In the genomic region with DNA sequence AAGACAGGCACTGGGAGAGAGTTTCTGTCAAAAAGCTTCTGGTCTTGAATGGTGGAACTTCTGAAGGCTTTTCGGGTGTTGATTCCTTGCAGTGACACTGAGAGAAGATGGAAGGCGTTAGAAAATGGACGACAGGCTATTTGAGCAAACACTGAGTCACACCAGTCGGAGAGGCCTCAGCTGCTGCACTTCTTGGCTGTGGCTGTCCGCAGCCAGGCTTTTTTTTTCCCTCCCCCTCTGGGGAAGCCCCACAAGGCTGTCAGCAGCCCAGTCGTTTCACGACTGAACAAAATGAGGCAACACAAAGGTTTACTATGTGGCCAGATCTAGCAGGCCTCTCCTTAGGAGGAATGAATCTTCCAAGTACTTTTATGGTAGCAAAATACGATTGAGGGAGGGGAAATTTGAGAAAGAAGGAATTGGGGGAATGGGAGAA, we compare ENCODE assay signal across 8 cellular contexts. TPM values are rescaled to one million over a fixed set of nuclear protein-coding genes. Genes with fewer than 3 reads are reported as not detected.
DNase-seq lines count a peak whose midpoint lies in the region; ATAC-seq, FAIRE-seq and TF ChIP-seq lines count a peak whose summit lies in the region.

No MANE protein-coding gene starts in this region.

- H3K27ac Mint-ChIP-seq in CD4-positive, alpha-beta T cell = peak overlapping the region; percentile 60
- peak overlapping the region; percentile 77 to 98 (median 95) for H3K27ac Mint-ChIP-seq in brain

- H3K9me3 ChIP-seq in CD4-positive, alpha-beta T cell (ENCODE audit: control insufficient read depth, low read length) = no peaks in the 10 kb centered on the region
- H3K9me3 ChIP-seq in Panc1 (ENCODE audit: control insufficient read depth, insufficient read depth, low read depth, low read length) (no peaks in the 10 kb centered on the region), kidney (ENCODE audit: control insufficient read depth in 1 of 2, low read length in 2 of 2) (no peaks in the 10 kb centered on the region)

- no peaks in the 10 kb centered on the region for H3K27me3 ChIP-seq in CD4-positive, alpha-beta T cell (ENCODE audit: control insufficient read depth, insufficient read depth, low read length)
- H3K27me3 ChIP-seq in Panc1 (ENCODE audit: control insufficient read depth, insufficient read depth, low read length) = no peaks in the 10 kb centered on the region

- in situ Hi-C loops in Panc1 (cut with HindIII; ENCODE audit: low pct_unique_long_range_greater_than_20kb, low sequenced_read_pairs) = loop anchor here (10.0 kb wide), 1 partner anchor 186 kb away; a partner anchor contains a TSS

- CTCF ChIA-PET in CD4-positive, alpha-beta T cell (lab: Charles Lee) = interaction anchor here (0.7 to 0.9 kb wide), 2 partner anchors 9 to 12 kb away, joined by 3 to 4 read pairs; no protein-coding TSS in a partner anchor
- CTCF ChIA-PET in Panc1 (lab: Charles Lee) = no interaction called here

- H3K4me3 Mint-ChIP-seq in CD4-positive, alpha-beta T cell = no peak overlapping the region
- H3K4me3 Mint-ChIP-seq in brain = peak overlapping the region in 3 of 5 experiments; percentile 22 to 64 (median 34)

- H3K36me3 Mint-ChIP-seq in CD4-positive, alpha-beta T cell (ENCODE audit: low read depth) = peaks cover 63% of the 10 kb centered on the region
- H3K36me3 Mint-ChIP-seq in brain = peaks cover 58% of the 10 kb centered on the region

- H3K27ac ChIP-seq in CD4-positive, alpha-beta T cell (ENCODE audit: low read depth, low read length) = no peak overlapping the region
- H3K27ac ChIP-seq in Panc1 (ENCODE audit: low read length) (peak overlapping the region; percentile 65), kidney (ENCODE audit: low read depth in 2 of 2, low read length in 2 of 2) (peak overlapping the region; percentile 29 to 52)

- no peak overlapping the region for H3K4me3 ChIP-seq in Panc1 (ENCODE audit: low read depth in 2 of 2, low read length in 2 of 2)
- no peak overlapping the region for H3K4me3 ChIP-seq in kidney (ENCODE audit: low read length in 2 of 2)

- peak in 1 of 10 experiments; percentile 30 for DNase-seq in CD4-positive, alpha-beta T cell
- DNase-seq in Panc1 (ENCODE audit: low read depth, low spot score) (no peak), kidney (peak; percentile 92), NCI-H1436 (lab: John Stamatoyannopoulos, UW) (no peak), SKM-1 treated with dmso at 0.1 percent for 144 hours (lab: John Stamatoyannopoulos, UW; ENCODE audit: unreplicated experiment) (no peak)
- DNase-seq in stimulated activated CD4-positive, alpha-beta T cell treated with anti-CD3 and anti-CD28 coated beads, Interleukin-15, amount 100 ng/mL, for 48 hours (ENCODE audit: low read depth in 2 of 2) = peak; percentile 62

- no peak for TF ChIP-seq CTCF in CD4-positive, alpha-beta T cell (IDR thresholded peaks at IDR 0.05)
- TF ChIP-seq CTCF in Panc1 (IDR thresholded peaks at IDR 0.05) (no peak), brain (conservative IDR thresholded peaks at IDR 0.05) (no peak), kidney (IDR thresholded peaks at IDR 0.05; ENCODE audit: borderline replicate concordance, extremely low read depth, insufficient read depth) (no peak)

- BruUV-seq in Panc1 (replicated peaks; lab: Mats Ljungman, UMichigan) = no TSS peak

- peaks cover 58% of the 10 kb centered on the region for H3K4me1 Mint-ChIP-seq in CD4-positive, alpha-beta T cell (ENCODE audit: low read depth)
- H3K4me1 Mint-ChIP-seq in brain = peaks cover 45% of the 10 kb centered on the region

- H3K9ac ChIP-seq in kidney (ENCODE audit: low read length in 2 of 2) = no peak overlapping the region

- no peaks in the 10 kb centered on the region for H3K27me3 Mint-ChIP-seq in CD4-positive, alpha-beta T cell
- H3K27me3 Mint-ChIP-seq in brain = no peaks in the 10 kb centered on the region

- intact Hi-C loops in CD4-positive, alpha-beta T cell (cut with DNase I, micrococcal nuclease) = loop anchor here (5.0 to 10.0 kb wide), 6 partner anchors 46 to 249 kb away; a partner anchor contains a TSS
- intact Hi-C loops in Panc1 (cut with micrococcal nuclease; ENCODE audit: unreplicated experiment) = loop anchor here (5.0 to 10.0 kb wide), 2 partner anchors 66 to 189 kb away; no protein-coding TSS in a partner anchor
- intact Hi-C loops in kidney (cut with DNase I) = loop anchor here (10.0 kb wide), 1 partner anchor 196 kb away; no protein-coding TSS in a partner anchor

- no peak for ATAC-seq in CD4-positive, alpha-beta T cell (ENCODE audit: poor library complexity)
- peak; percentile 68 for ATAC-seq in GM21529 (IDR thresholded peaks at IDR 0.05; ENCODE audit: unreplicated experiment)
- peak; percentile 93 for ATAC-seq in Panc1

- POLR2A ChIA-PET in CD4-positive, alpha-beta T cell (lab: Charles Lee) = no interaction called here
- POLR2A ChIA-PET in Panc1 (lab: Charles Lee) = no interaction called here

- FAIRE-seq in kidney (lab: Jason Lieb, UNC) = no peak

- H3K36me3 ChIP-seq in Panc1 (ENCODE audit: control insufficient read depth, insufficient read depth, low read length) (peaks cover 13% of the 10 kb centered on the region), kidney (ENCODE audit: control insufficient read depth in 1 of 2, insufficient read depth in 2 of 2, low read length in 2 of 2) (peaks cover 33 to 35% of the 10 kb centered on the region in 2 donors)

- no peaks in the 10 kb centered on the region for H3K9me3 Mint-ChIP-seq in CD4-positive, alpha-beta T cell
- H3K9me3 Mint-ChIP-seq in brain = no peaks in the 10 kb centered on the region

- peaks cover 11% of the 10 kb centered on the region for H3K4me1 ChIP-seq in Panc1 (ENCODE audit: control insufficient read depth, insufficient read depth, low read length)
- H3K4me1 ChIP-seq in kidney (ENCODE audit: control insufficient read depth in 1 of 2, insufficient read depth in 1 of 2, low read depth in 1 of 2, low read length in 2 of 2) = peaks cover 12 to 13% of the 10 kb centered on the region in 2 donors

RNA-seq across cellular contexts. Expression of a gene that starts 25.9 kb away (rescaled TPM):
- under 1 TPM; 0.14 to 0.19 TPM for total RNA-seq in CD4-positive, alpha-beta T cell
- total RNA-seq in Panc1 (2021; ENCODE audit: unreplicated experiment) (0.95 TPM), kidney (0.38 TPM)
- 1.1 TPM for polyA plus RNA-seq in Panc1 (2012; ENCODE audit: insufficient read length)
- polyA plus RNA-seq in brain (ENCODE audit: insufficient read depth, low read depth, low replicate concordance) (2.7 TPM), kidney (ENCODE audit: insufficient read depth, low read depth, low replicate concordance) (0.77 TPM)

RNA-seq across cellular contexts. Expression of a gene that starts 35.2 kb away (rescaled TPM):
- not detected for total RNA-seq in CD4-positive, alpha-beta T cell
- total RNA-seq in Panc1 (2021; ENCODE audit: unreplicated experiment) (0.13 TPM), kidney (0.63 TPM)
- not detected for polyA plus RNA-seq in Panc1 (2012; ENCODE audit: insufficient read length)
- polyA plus RNA-seq in brain (ENCODE audit: insufficient read depth, low read depth, low replicate concordance) (2.2 TPM), kidney (ENCODE audit: insufficient read depth, low read depth, low replicate concordance) (1.1 TPM)

RNA-seq across cellular contexts. Expression of a gene that starts 43.7 kb away (rescaled TPM):
- total RNA-seq in CD4-positive, alpha-beta T cell = not detected
- not detected for total RNA-seq in Panc1 (2021; ENCODE audit: unreplicated experiment)
- 0.23 TPM for polyA plus RNA-seq in Panc1 (2012; ENCODE audit: insufficient read length)
- polyA plus RNA-seq in brain (ENCODE audit: insufficient read depth, low read depth, low replicate concordance) = 1.4 TPM
- total RNA-seq in kidney = 7.9 TPM
- polyA plus RNA-seq in kidney (ENCODE audit: insufficient read depth, low read depth, low replicate concordance) = 240 TPM

RNA-seq across cellular contexts. Expression of a gene that starts 51.6 kb away (rescaled TPM):
- 1 to 10 TPM; 8.5 to 8.8 TPM for total RNA-seq in CD4-positive, alpha-beta T cell
- total RNA-seq in Panc1 (2021; ENCODE audit: unreplicated experiment) (56.9 TPM), kidney (86.7 TPM)
- polyA plus RNA-seq in Panc1 (2012; ENCODE audit: insufficient read length) = 57.8 TPM
- polyA plus RNA-seq in brain (ENCODE audit: insufficient read depth, low read depth, low replicate concordance) (6.9 TPM), kidney (ENCODE audit: insufficient read depth, low read depth, low replicate concordance) (59.7 TPM)

Comparison
In these comparisons a context has a peak if more than half of its experiments do, and no peak if none do; other contexts are left out.
1. DNase-seq: peak in kidney (single experiment) and stimulated activated CD4-positive, alpha-beta T cell treated with anti-CD3 and anti-CD28 coated beads, Interleukin-15, amount 100 ng/mL, for 48 hours (2 of 2); none in Panc1 (single experiment), NCI-H1436 (single experiment) and SKM-1 treated with dmso at 0.1 percent for 144 hours (single experiment).